ENCODE assay signal across 8 cellular contexts in genomic region chr22:19730662-19731360, GRCh38. TPM values are rescaled to one million over a fixed set of nuclear protein-coding genes. Genes with fewer than 3 reads are reported as not detected.
DNase-seq lines count a peak whose midpoint lies in the region; ATAC-seq and TF ChIP-seq lines count a peak whose summit lies in the region.

No MANE protein-coding gene starts in this region.

- H3K27ac ChIP-seq in AG04450 (ENCODE audit: low read depth, low read length) = no peak overlapping the region

- peak; percentile 82 to 88 for ATAC-seq in activated CD4-positive, CD25-positive, alpha-beta regulatory T cell treated with anti-CD3 and anti-CD28 coated beads, Interleukin-2, amount 50 U/mL, for 24 hours
- ATAC-seq in HG03469 (IDR thresholded peaks at IDR 0.05; ENCODE audit: unreplicated experiment) = no peak

- POLR2A ChIA-PET in AG04450 (lab: Yijun Ruan, JAX) = interaction anchor here (1.0 kb wide), 3 partner anchors 174 to 211 kb away, joined by 3 to 6 read pairs (median 4); partner anchors contain the start of genes COMT and TXNRD2

- H3K9me3 ChIP-seq in AG04450 (ENCODE audit: control insufficient read depth, insufficient read depth, low read length) = peaks cover 11% of the 10 kb centered on the region; the same call in 1 of the 2 replicates

- CTCF ChIA-PET in AG04450 (lab: Charles Lee) = interaction anchor here (0.6 to 6.6 kb wide), 38 partner anchors 8 to 1308 kb away, joined by 3 to 133 read pairs (median 4); partner anchors contain the start of genes GNB1L and RTL10

- DNase-seq in AG04450 (ENCODE audit: low read depth, low spot score) (peak; percentile 56), GOT3 (lab: John Stamatoyannopoulos, UW) (peak; percentile 35), NCI-H2196 treated with DMSO at 0.1 percent for 48 hours (lab: John Stamatoyannopoulos, UW; ENCODE audit: unreplicated experiment) (peak; percentile 16), kidney epithelial cell (ENCODE audit: low read depth) (no peak)
- peak; percentile 72 for DNase-seq in central memory CD4-positive, alpha-beta T cell
- peak; percentile 67 to 82 for DNase-seq in stimulated activated CD4-positive, alpha-beta T cell treated with anti-CD3 and anti-CD28 coated beads, Interleukin-15, amount 100 ng/mL, for 1 hour (ENCODE audit: low read depth in 1 of 2, low spot score in 1 of 2)

- no peaks in the 10 kb centered on the region for H3K36me3 ChIP-seq in kidney epithelial cell (ENCODE audit: control insufficient read depth, insufficient read depth, low read length)

- peak; percentile 93 for TF ChIP-seq CTCF in AG04450 (IDR thresholded peaks at IDR 0.05; ENCODE audit: low read depth, low read length)
- TF ChIP-seq CTCF in kidney epithelial cell (IDR thresholded peaks at IDR 0.05; ENCODE audit: insufficient read depth, low read length, poor library complexity, severe bottlenecking) = peak; percentile 97

- peak overlapping the region; percentile 61 for H3K4me3 ChIP-seq in AG04450 (ENCODE audit: low read depth, low read length)
- H3K4me3 ChIP-seq in kidney epithelial cell (ENCODE audit: low read depth, low read length) = peak overlapping the region; percentile 23

- H3K27me3 ChIP-seq in AG04450 (ENCODE audit: control insufficient read depth, insufficient read depth, low read length) (no peaks in the 10 kb centered on the region), kidney epithelial cell (ENCODE audit: control insufficient read depth, insufficient read depth, low read length) (peaks cover 58% of the 10 kb centered on the region)

RNA-seq across cellular contexts. Expression of gene GP1BB, which starts 7.5 kb away (rescaled TPM):
- polyA plus RNA-seq in AG04450 (2011; rRNA removed) = 0.20 and 0.60 TPM in 2 replicates
- polyA minus RNA-seq in AG04450 (2011; rRNA and poly(A)+ RNA removed) = 0.28 TPM in 1 of 2 replicates, not detected in the other
- total RNA-seq in kidney epithelial cell = 0.50 and 1.8 TPM in 2 replicates

RNA-seq across cellular contexts. Expression of gene SEPTIN5, which starts 16.5 kb away (rescaled TPM):
- 13.1 and 15.5 TPM in 2 replicates for polyA plus RNA-seq in AG04450 (2011; rRNA removed)
- polyA minus RNA-seq in AG04450 (2011; rRNA and poly(A)+ RNA removed) = 24.2 and 28.9 TPM in 2 replicates
- 6.5 and 10.1 TPM in 2 replicates for total RNA-seq in kidney epithelial cell

RNA-seq across cellular contexts. Expression of gene TBX1, which starts 29.8 kb away (rescaled TPM):
- not detected in 2 replicates for polyA plus RNA-seq in AG04450 (2011; rRNA removed)
- polyA minus RNA-seq in AG04450 (2011; rRNA and poly(A)+ RNA removed) = not detected in 2 replicates
- not detected in 2 replicates for total RNA-seq in kidney epithelial cell
